9 cellular contexts compared by ENCODE assay signal in genomic region chr1:116855220-116855619, GRCh38. TPM values are rescaled to one million over a fixed set of nuclear protein-coding genes. Genes with fewer than 3 reads are reported as not detected.
DNase-seq lines count a peak whose midpoint lies in the region; ATAC-seq, FAIRE-seq and TF ChIP-seq lines count a peak whose summit lies in the region.
"Had no signal": no experiment of that assay in that cellular context is flagged by ENCODE, and none has a peak within 500 bp of the region (broad histone marks: within the 10 kb centered on the region; RNA-seq: fewer than 3 reads in every experiment).

No MANE protein-coding gene starts in this region.

- H2BK5ac ChIP-seq in H1 (ENCODE audit: low read depth, low read length) (peak overlapping the region; percentile 87), neuronal stem cell (ENCODE audit: low read length) (no peak overlapping the region)

- no peak for TF ChIP-seq POLR2A in H1 (IDR thresholded peaks at IDR 0.05; ENCODE audit: control extremely low read depth in 1 of 2, low read depth in 2 of 2, low read length in 2 of 2)
- no peak for TF ChIP-seq POLR2A in GM12891 (IDR thresholded peaks at IDR 0.05; ENCODE audit: low read depth, low read length)

- H3K18ac ChIP-seq in H1 (ENCODE audit: extremely low read depth, low read length) (peak overlapping the region; percentile 88), neuronal stem cell (ENCODE audit: low read length) (peak overlapping the region; percentile 81)

- no peaks in the 10 kb centered on the region for H3K79me1 ChIP-seq in H1 (ENCODE audit: low read depth, low read length)
- H3K79me1 ChIP-seq in neuronal stem cell (ENCODE audit: low read depth, low read length), result no peaks in the 10 kb centered on the region

- peak overlapping the region; percentile 3 for H4K91ac ChIP-seq in H1 (replicated peaks; ENCODE audit: insufficient read length, low read length)
- no peak overlapping the region for H4K91ac ChIP-seq in neuronal stem cell (ENCODE audit: low read depth, low read length, poor library complexity)

- H3K4me2 ChIP-seq in H1 (ENCODE audit: insufficient read depth in 1 of 2, low read depth in 2 of 2, low read length in 2 of 2), result peak overlapping the region in 1 of 2 experiments; percentile 80; a peak in 2 of 4 replicates
- H3K4me2 ChIP-seq in neuronal stem cell (ENCODE audit: insufficient read depth, low read length, poor library complexity, severe bottlenecking), result no peak overlapping the region

- CTCF ChIA-PET in H1 (lab: Charles Lee; ENCODE audit: partially characterized antibody), result interaction anchor here (0.7 to 2.2 kb wide), 9 partner anchors 10 to 205 kb away, joined by 3 to 10 read pairs (median 4); partner anchors contain the start of gene TTF2

- POLR2A ChIA-PET in H1 (lab: Charles Lee; ENCODE audit: partially characterized antibody), result interaction anchor here (1.0 to 1.4 kb wide), 2 partner anchors 9 to 24 kb away, joined by 3 read pairs; no protein-coding TSS in a partner anchor

- WGBS in H1 (ENCODE audit: extremely low coverage in 1 of 2, insufficient coverage in 1 of 2, insufficient read length in 1 of 2, insufficient replicate concordance in 2 of 2, low coverage in 1 of 2, low lambda C conversion rate in 2 of 2, missing lambda C conversion rate in 1 of 2), 2 experiments, result 86% methylated on average over 5 of the region's 5 CpGs; no CpG with 5 or more reads in 1 of the 2 experiments
- no CpG with 5 or more reads among the region's 5 CpGs for WGBS in neuronal stem cell (ENCODE audit: extremely low coverage in 2 of 2, insufficient read length in 2 of 2, insufficient replicate concordance in 1 of 2), 2 donors

- H2BK20ac ChIP-seq in H1 (ENCODE audit: low read length), result peak overlapping the region; percentile 92

- H3K9ac ChIP-seq in H1 (replicated peaks in 1 of 4; ENCODE audit: extremely low read depth in 1 of 4, low read depth in 3 of 4, low read length in 3 of 4) (no peak overlapping the region), neuronal stem cell (ENCODE audit: low read depth, low read length, poor library complexity) (no peak overlapping the region)

- H3K4ac ChIP-seq in H1 (replicated peaks; ENCODE audit: insufficient read length, low read depth, low read length) (no peak overlapping the region), neuronal stem cell (ENCODE audit: low read length) (no peak overlapping the region)

- no peaks in the 10 kb centered on the region for H3K23me2 ChIP-seq in H1 (ENCODE audit: low read depth, low read length)

- H3K27ac ChIP-seq in H1 (ENCODE audit: low read depth, low read length), result no peak overlapping the region
- no peak overlapping the region for H3K27ac ChIP-seq in neuronal stem cell (replicated peaks; ENCODE audit: low read length)

- TF ChIP-seq EP300 in H1 (IDR thresholded peaks at IDR 0.05; ENCODE audit: borderline replicate concordance in 1 of 2, low read depth in 2 of 2, low read length in 2 of 2), result no peak

- no peak for FAIRE-seq in H1 (lab: Jason Lieb, UNC)
- FAIRE-seq in GM12891 (lab: Jason Lieb, UNC), result no peak

- H3K27me3 ChIP-seq in H1 (replicated peaks in 1 of 4; ENCODE audit: control insufficient read depth in 3 of 4, extremely low read depth in 1 of 4, insufficient read depth in 3 of 4, low read length in 3 of 4) (no peaks in the 10 kb centered on the region), neuronal stem cell (ENCODE audit: control insufficient read depth in 3 of 3, insufficient read depth in 3 of 3, low read depth in 1 of 3, low read length in 3 of 3) (no peaks in the 10 kb centered on the region)

- ATAC-seq in GM21390 (IDR thresholded peaks at IDR 0.05; ENCODE audit: unreplicated experiment), result no peak

- H2AFZ ChIP-seq in H1 (ENCODE audit: low read length) (no peak overlapping the region), neuronal stem cell (ENCODE audit: low read length) (peak overlapping the region; percentile 53)

- DNase-seq in DMS 273 treated with DMSO at 0.1 percent for 48 hours (lab: John Stamatoyannopoulos, UW) (peak; percentile 49), NCI-H2171 treated with DMSO at 0.1 percent for 48 hours (lab: John Stamatoyannopoulos, UW) (peak; percentile 77), H1 (ENCODE audit: low read depth in 1 of 2, low spot score in 2 of 2) (no peak), neuronal stem cell (ENCODE audit: low spot score) (no peak), GM12891 (ENCODE audit: insufficient read length, low spot score) (no peak)
- no peak for DNase-seq in central memory CD4-positive, alpha-beta T cell
- no peak for DNase-seq in stimulated activated CD4-positive, alpha-beta T cell treated with anti-CD3 and anti-CD28 coated beads, Interleukin-4, amount 100 ng/mL, for 24 hours
- DNase-seq: activated naive CD4-positive, alpha-beta T cell treated with anti-CD3 and anti-CD28 coated beads, Interleukin-2, amount 10 ng/mL, durations not matched to agents 7 days and 5 days had no signal

- H3K23ac ChIP-seq in H1 (ENCODE audit: insufficient read length), result no peak overlapping the region
- no peak overlapping the region for H3K23ac ChIP-seq in neuronal stem cell (ENCODE audit: low read depth, low read length, poor library complexity)

- H3K36me3 ChIP-seq in H1 (ENCODE audit: control insufficient read depth in 2 of 4, insufficient read depth in 4 of 4, low read length in 3 of 4) (no peaks in the 10 kb centered on the region), neuronal stem cell (replicated peaks in 1 of 2; ENCODE audit: control insufficient read depth in 2 of 2, insufficient read depth in 2 of 2, low read length in 2 of 2) (no peaks in the 10 kb centered on the region)

- H3K4me1 ChIP-seq in H1 (replicated peaks in 1 of 4; ENCODE audit: control insufficient read depth in 3 of 4, insufficient read depth in 4 of 4, low read length in 3 of 4), result peaks cover 17 to 32% (median 29%) of the 10 kb centered on the region in 4 experiments
- H3K4me1 ChIP-seq in neuronal stem cell (ENCODE audit: control insufficient read depth in 2 of 2, insufficient read depth in 1 of 2, low read depth in 1 of 2, low read length in 2 of 2), result peaks cover 28 to 33% of the 10 kb centered on the region in 2 donors

- no peak overlapping the region for H4K5ac ChIP-seq in H1 (ENCODE audit: insufficient read length, low read depth, low read length)

- TF ChIP-seq CTCF in H1 (IDR thresholded peaks at IDR 0.05; ENCODE audit: control extremely low read depth in 1 of 3, insufficient read depth in 1 of 3, low read depth in 1 of 3, low read length in 3 of 3), result no peak

- H3K14ac ChIP-seq in H1 (ENCODE audit: insufficient read length), result no peak overlapping the region
- H3K14ac ChIP-seq in neuronal stem cell (ENCODE audit: low read length), result peak overlapping the region; percentile 57

- no peaks in the 10 kb centered on the region for H4K20me1 ChIP-seq in H1 (replicated peaks in 1 of 2; ENCODE audit: control insufficient read depth in 1 of 2, insufficient read depth in 2 of 2, low read length in 2 of 2)

- no peak overlapping the region for H3K56ac ChIP-seq in H1 (replicated peaks; ENCODE audit: insufficient read length, low read depth, low read length)

- H2AK5ac ChIP-seq in H1 (ENCODE audit: low read depth, low read length) (no peak overlapping the region), neuronal stem cell (ENCODE audit: low read depth, low read length) (peak overlapping the region; percentile 33)

- H4K8ac ChIP-seq in H1 (ENCODE audit: extremely low read depth, insufficient read depth, low read length) (peak overlapping the region; percentile 76; the same call in 1 of the 2 replicates), neuronal stem cell (ENCODE audit: low read depth, low read length) (no peak overlapping the region)

- H3K4me3 ChIP-seq in H1 (ENCODE audit: extremely low read depth in 1 of 4, insufficient read depth in 2 of 4, low read depth in 3 of 4, low read length in 4 of 4) (no peak overlapping the region; a peak in 1 of 8 replicates), neuronal stem cell (ENCODE audit: low read length in 2 of 2) (no peak overlapping the region)

- H3K9me3 ChIP-seq in H1 (ENCODE audit: insufficient read depth in 2 of 2, low read depth in 1 of 2, low read length in 1 of 2) (no peaks in the 10 kb centered on the region), neuronal stem cell (replicated peaks in 1 of 2; ENCODE audit: control insufficient read depth in 2 of 2, insufficient read depth in 1 of 2, low read depth in 1 of 2, low read length in 2 of 2) (no peaks in the 10 kb centered on the region)

- no peak for TF ChIP-seq RAD21 in H1 (IDR thresholded peaks at IDR 0.05 in 1 of 2, conservative IDR thresholded peaks at IDR 0.05 in 1 of 2; ENCODE audit: low read depth in 2 of 2, low read length in 2 of 2)

- H2BK120ac ChIP-seq in H1 (replicated peaks; ENCODE audit: low read depth, low read length) (peak overlapping the region; percentile 37), neuronal stem cell (ENCODE audit: low read depth, low read length) (no peak overlapping the region)

- H3K79me2 ChIP-seq in H1 (ENCODE audit: control insufficient read depth in 1 of 2, insufficient read depth in 2 of 2, low read length in 2 of 2), result no peaks in the 10 kb centered on the region

- peak overlapping the region; percentile 18; the same call in 1 of the 2 replicates for H2BK15ac ChIP-seq in H1 (ENCODE audit: low read length)
- no peak overlapping the region for H2BK15ac ChIP-seq in neuronal stem cell (ENCODE audit: low read length)

- peak overlapping the region; percentile 84 for H2BK12ac ChIP-seq in H1 (ENCODE audit: low read depth, low read length)
- peak overlapping the region; percentile 79 for H2BK12ac ChIP-seq in neuronal stem cell (ENCODE audit: low read length)

TF ChIP-seq in H1, 55 proteins besides CTCF, POLR2A, EP300 and RAD21 (continues in another document):
- TF ChIP-seq SRF (IDR thresholded peaks at IDR 0.05; ENCODE audit: low read depth, low read length) (no peak), POLR2AphosphoS5 (IDR thresholded peaks at IDR 0.05; ENCODE audit: low read depth, low read length) (no peak), TEAD4 (IDR thresholded peaks at IDR 0.05; ENCODE audit: low read depth, low read length) (no peak)

TF ChIP-seq in GM12891, 5 proteins besides CTCF, POLR2A, EP300 and RAD21 (continues in another document):
- TF ChIP-seq SPI1 (IDR thresholded peaks at IDR 0.05; ENCODE audit: low read depth, low read length), result no peak
- no peak for TF ChIP-seq TAF1 (IDR thresholded peaks at IDR 0.05; ENCODE audit: low read depth, low read length)
- TF ChIP-seq POLR2AphosphoS5 (IDR thresholded peaks at IDR 0.05; ENCODE audit: low read depth, low read length), result no peak
- TF ChIP-seq POU2F2 (IDR thresholded peaks at IDR 0.05; ENCODE audit: low read depth, low read length), result no peak

RNA-seq across cellular contexts. Expression of gene PTGFRN, which starts 54.5 kb away (rescaled TPM):
- 32.6 TPM in 2 replicates for total RNA-seq in H1 (2021; fragmentation: NEBNext Ultra II Directional; extraction: Animal tissue kit (Norgen Biotek cat#: 25700))
- 11.9 and 13.0 TPM in 2 replicates for polyA plus RNA-seq in H1 (2011; rRNA removed)
- polyA plus RNA-seq in H1 (2011; cell fraction: cytosol; rRNA removed), result 13.0 TPM
- 14.0 TPM for polyA plus RNA-seq in H1 (2011; cell fraction: nucleus; rRNA removed)
- 18.0 to 23.3 TPM (median 18.6 TPM) in 4 replicates for polyA plus RNA-seq in H1 (2012, experiment 1 of 2)
- 7.5 TPM for polyA plus RNA-seq in H1 (2012, experiment 2 of 2)
- 53.5 TPM for polyA plus RNA-seq in H1 (2013, experiment 1 of 2)
- 52.9 TPM for polyA plus RNA-seq in H1 (2013, experiment 2 of 2)
- 37.7 and 40.5 TPM in 2 replicates for polyA minus RNA-seq in H1 (2011; rRNA and poly(A)+ RNA removed)
- polyA minus RNA-seq in H1 (2011; cell fraction: cytosol; rRNA and poly(A)+ RNA removed), result 18.0 TPM
- polyA minus RNA-seq in H1 (2011; cell fraction: nucleus; rRNA and poly(A)+ RNA removed), result 27.7 TPM
- polyA plus RNA-seq in neuronal stem cell (2013, experiment 1 of 2), result 44.9 TPM
- polyA plus RNA-seq in neuronal stem cell (2013, experiment 2 of 2), result 40.5 TPM
- 0.01 TPM for polyA plus RNA-seq in GM12891 (2012; ENCODE audit: low read depth, missing spikeins)

Comparison
In these comparisons a context has a peak if more than half of its experiments do, and no peak if none do; other contexts are left out.
1. DNase-seq: peak in DMS 273 treated with DMSO at 0.1 percent for 48 hours (single experiment) and NCI-H2171 treated with DMSO at 0.1 percent for 48 hours (single experiment); none in H1 (0 of 2), neuronal stem cell (single experiment), central memory CD4-positive, alpha-beta T cell (single experiment), GM12891 (single experiment) and stimulated activated CD4-positive, alpha-beta T cell treated with anti-CD3 and anti-CD28 coated beads, Interleukin-4, amount 100 ng/mL, for 24 hours (single experiment).